In the genomic region with DNA sequence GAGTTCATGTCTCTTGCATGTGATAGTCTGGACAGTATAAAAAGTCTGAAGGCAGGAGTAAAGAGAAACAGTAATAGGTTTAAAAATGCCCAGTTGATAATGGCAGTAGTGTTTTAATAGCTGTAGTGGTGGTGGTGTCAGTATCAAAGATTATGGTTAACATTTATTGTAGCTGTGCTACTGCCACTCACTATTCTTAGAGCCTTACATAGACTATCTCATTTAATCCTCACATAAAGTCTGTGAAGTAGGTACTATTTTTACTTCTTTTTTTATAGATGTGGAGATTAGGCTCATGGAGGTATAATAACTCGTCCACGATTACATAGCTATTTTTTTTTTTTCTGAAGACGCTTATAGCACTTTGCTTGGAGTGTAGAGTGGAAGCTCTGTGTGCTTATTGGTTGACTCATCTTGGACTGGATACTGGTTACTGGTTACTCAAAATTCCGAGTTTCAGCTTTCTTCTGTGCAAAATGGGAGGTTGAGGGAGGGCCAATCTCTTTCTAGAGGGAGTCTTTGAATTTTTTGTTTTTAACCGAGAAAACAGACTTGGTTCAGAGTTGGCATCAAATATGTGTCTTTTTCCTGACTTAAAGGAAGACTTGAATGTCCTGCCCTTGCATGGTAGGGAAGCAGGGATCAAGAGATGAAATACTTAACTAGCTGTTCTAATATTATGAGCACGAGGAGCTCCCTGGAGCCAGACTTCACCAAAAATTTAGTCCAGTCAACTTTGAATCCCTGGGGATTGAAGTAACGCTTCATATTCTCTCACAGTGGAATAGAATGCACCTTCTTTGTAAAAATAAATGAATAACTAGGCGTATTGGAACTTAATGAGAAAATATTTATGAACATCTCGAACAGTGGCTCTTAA, we compare ENCODE assay signal across 25 cellular contexts. TPM values are rescaled to one million over a fixed set of nuclear protein-coding genes. Genes with fewer than 3 reads are reported as not detected.
DNase-seq lines count a peak whose midpoint lies in the region; ATAC-seq, FAIRE-seq and TF ChIP-seq lines count a peak whose summit lies in the region.
"Had no signal": no experiment of that assay in that cellular context is flagged by ENCODE, and none has a peak within 500 bp of the region (broad histone marks: within the 10 kb centered on the region; RNA-seq: fewer than 3 reads in every experiment).

No MANE protein-coding gene starts in this region.

- WGBS in SK-N-SH (ENCODE audit: low lambda C conversion rate): 88% methylated on average over 9 of the region's 9 CpGs

- peaks cover 0 to 3% of the 10 kb centered on the region in 2 experiments; a peak in 2 of 4 replicates for H3K4me1 ChIP-seq in SK-N-SH (ENCODE audit: control insufficient read depth in 1 of 2, insufficient read depth in 2 of 2, low read depth in 1 of 2, low read length in 1 of 2)

- peaks cover 3% of the 10 kb centered on the region for H3K36me3 Mint-ChIP-seq in osteocyte (ENCODE audit: unreplicated experiment)
- H3K36me3 Mint-ChIP-seq: CD8-positive, alpha-beta memory T cell; IgD-negative memory B cell had no signal

- H3K4me3 ChIP-seq in SK-N-SH (ENCODE audit: low read depth in 2 of 2, low read length in 1 of 2): no peak overlapping the region

- ATAC-seq in SK-N-SH treated with all-trans-retinoic acid at 6 μM for 48 hours (no peak), GM18868 (IDR thresholded peaks at IDR 0.05; ENCODE audit: unreplicated experiment) (no peak)
- no peak for ATAC-seq in stimulated activated naive CD8-positive, alpha-beta T cell treated with anti-CD3 and anti-CD28 coated beads, Interleukin-15, Interleukin-2, amounts not matched to agents 100 U/mL and 50 U/mL, for 24 hours

- H3K27ac Mint-ChIP-seq in osteocyte (ENCODE audit: unreplicated experiment): peak overlapping the region; percentile 27
- H3K27ac Mint-ChIP-seq: CD8-positive, alpha-beta memory T cell; IgD-negative memory B cell had no signal

- H3K27me3 ChIP-seq in SK-N-SH (ENCODE audit: insufficient read depth): no peaks in the 10 kb centered on the region

- peaks cover 4% of the 10 kb centered on the region for H3K9me3 Mint-ChIP-seq in osteocyte (ENCODE audit: unreplicated experiment)

- H3K36me3 ChIP-seq in SK-N-SH (replicated peaks in 1 of 2; ENCODE audit: control insufficient read depth in 1 of 2, insufficient read depth in 2 of 2, low read length in 1 of 2): no peaks in the 10 kb centered on the region

- no peaks in the 10 kb centered on the region for H3F3A ChIP-seq in SK-N-SH (replicated peaks; ENCODE audit: insufficient read depth)

- TF ChIP-seq CTCF in SK-N-SH (IDR thresholded peaks at IDR 0.05) (no peak), D721Med (IDR thresholded peaks at IDR 0.05; ENCODE audit: insufficient read depth, missing control alignments) (no peak), osteocyte (IDR thresholded peaks at IDR 0.05) (no peak)

- H3K27me3 Mint-ChIP-seq in osteocyte (ENCODE audit: unreplicated experiment): no peaks in the 10 kb centered on the region
- H3K27me3 Mint-ChIP-seq: CD8-positive, alpha-beta memory T cell; IgD-negative memory B cell had no signal

- CTCF ChIA-PET in SK-N-SH (lab: Yijun Ruan, JAX): interaction anchor here (1.1 to 2.6 kb wide), 4 partner anchors 12 to 136 kb away, joined by 3 to 10 read pairs (median 5); no protein-coding TSS in a partner anchor

- H3K4me1 Mint-ChIP-seq in osteocyte (ENCODE audit: unreplicated experiment): peaks cover 38% of the 10 kb centered on the region

- no peak overlapping the region for H3K4me2 ChIP-seq in SK-N-SH

- H3K4me3 Mint-ChIP-seq in osteocyte (ENCODE audit: unreplicated experiment): no peak overlapping the region
- H3K4me3 Mint-ChIP-seq: CD8-positive, alpha-beta memory T cell; IgD-negative memory B cell had no signal

- FAIRE-seq in D721Med (lab: Jason Lieb, UNC) (peak; percentile 44), colon (lab: Jason Lieb, UNC) (peak; percentile 45)
- FAIRE-seq: RCC 7860 had no signal

- POLR2A ChIA-PET in SK-N-SH (lab: Yijun Ruan, JAX): no interaction called here

- no peak overlapping the region for H3K9ac ChIP-seq in SK-N-SH

- no peak for TF ChIP-seq RAD21 in SK-N-SH (IDR thresholded peaks at IDR 0.05; ENCODE audit: low read length)

- no peaks in the 10 kb centered on the region for H3K9me3 ChIP-seq in SK-N-SH

- no peak for TF ChIP-seq EP300 in SK-N-SH (IDR thresholded peaks at IDR 0.05; ENCODE audit: borderline replicate concordance in 1 of 2, low read depth in 1 of 2, low read length in 1 of 2)

- 0 out of 2 replicates have a peak, but pooled peaks cover 6% of the 10 kb centered on the region for H3K79me2 ChIP-seq in SK-N-SH (ENCODE audit: insufficient read depth)

- H3K27ac ChIP-seq in SK-N-SH (ENCODE audit: low read depth in 2 of 2, low read length in 1 of 2): no peak overlapping the region
- H3K27ac ChIP-seq: 22Rv1 had no signal

- H2AFZ ChIP-seq in SK-N-SH (ENCODE audit: low read depth): no peak overlapping the region

- DNase-seq in SK-N-SH: no peak
- no peak for DNase-seq in D721Med (ENCODE audit: insufficient read length, low spot score)
- DNase-seq in osteocyte (ENCODE audit: extremely low spot score, unreplicated experiment): no peak
- no peak for DNase-seq in stimulated activated naive CD8-positive, alpha-beta T cell treated with anti-CD3 and anti-CD28 coated beads, Interleukin-15, Interleukin-2, amounts not matched to agents 100 U/mL and 50 U/mL, for 24 hours
- no peak for DNase-seq in AG20443 (ENCODE audit: low spot score)
- DNase-seq: AML-193; C1 segment of cervical spinal cord; Calu3; CD8-positive, alpha-beta memory T cell; DMS53; GDM1; Karpas-422; MV-4-11; NCI-H1105 treated with DMSO at 0.1 percent for 48 hours; NCI-H2029 treated with DMSO at 0.1 percent for 48 hours; NCI-H2171; NCI-H524 treated with DMSO at 0.1 percent for 48 hours; OCI-M1; SHP77 had no signal

- no peaks in the 10 kb centered on the region for H3K9me2 ChIP-seq in SK-N-SH

- H4K20me1 ChIP-seq in SK-N-SH (ENCODE audit: insufficient read depth): no peaks in the 10 kb centered on the region

TF ChIP-seq in SK-N-SH treated with all-trans-retinoic acid at 6 μM for 48 hours, 23 proteins besides CTCF, POLR2A, EP300 and RAD21:
- TF ChIP-seq ZC3H10 (CRISPR knock-in tag; IDR thresholded peaks at IDR 0.05) (no peak), TCF4 (CRISPR knock-in tag; IDR thresholded peaks at IDR 0.05; ENCODE audit: borderline replicate concordance) (0 out of 2 replicates have a peak, but pooled peaks have one; percentile 14)

TF ChIP-seq in SK-N-SH, 30 proteins besides CTCF, POLR2A, EP300 and RAD21:
- no peak for TF ChIP-seq RXRA (IDR thresholded peaks at IDR 0.05; ENCODE audit: borderline replicate concordance, low read depth)
- TF ChIP-seq MEF2A (IDR thresholded peaks at IDR 0.05; ENCODE audit: borderline replicate concordance, low read depth): no peak

RNA-seq across cellular contexts. Expression of a gene that starts 27.1 kb away (rescaled TPM):
- 1.8 and 2.5 TPM in 2 replicates for polyA plus RNA-seq in SK-N-SH (2012; rRNA removed)
- 4.0 and 4.3 TPM in 2 replicates for polyA plus RNA-seq in SK-N-SH (2012; cell fraction: cytosol; rRNA removed)
- 0.92 and 2.0 TPM in 2 replicates for polyA plus RNA-seq in SK-N-SH (2012; cell fraction: nucleus; rRNA removed)
- total RNA-seq in osteocyte: 29.8 and 30.9 TPM in 2 replicates
